10 cellular contexts compared by ENCODE assay signal in genomic region chr22:38802671-38803121, GRCh38. TPM values are rescaled to one million over a fixed set of nuclear protein-coding genes. Genes with fewer than 3 reads are reported as not detected.
DNase-seq lines count a peak whose midpoint lies in the region; ATAC-seq and TF ChIP-seq lines count a peak whose summit lies in the region.
"Had no signal": no experiment of that assay in that cellular context is flagged by ENCODE, and none has a peak within 500 bp of the region (broad histone marks: within the 10 kb centered on the region; RNA-seq: fewer than 3 reads in every experiment).

No MANE protein-coding gene starts in this region.

- peak overlapping the region; percentile 53 for H3K27ac ChIP-seq in PC-9

- H3K27me3 ChIP-seq in PC-9 (ENCODE audit: insufficient read depth, low read depth), result no peaks in the 10 kb centered on the region

- no TSS peak for BruUV-seq in PC-9 (replicated peaks; lab: Mats Ljungman, UMichigan)

- CTCF ChIA-PET in PC-9 (lab: Charles Lee) (interaction anchor here (1.0 to 1.5 kb wide), 4 partner anchors 18 to 179 kb away, joined by 3 to 13 read pairs (median 6); partner anchors contain the start of gene APOBEC3B), T-cell (lab: Charles Lee) (no interaction called here)

- H3K4me3 Mint-ChIP-seq in T-cell (no peak overlapping the region), CD14-positive monocyte (no peak overlapping the region)
- H3K4me3 Mint-ChIP-seq: activated T-cell treated with anti-CD3 and anti-CD28 coated beads, Interleukin-2, amount 50 U/mL, for 72 hours; stimulated activated effector memory CD8-positive, alpha-beta T cell treated with anti-CD3 and anti-CD28 coated beads, Interleukin-12 subunit alpha, Interleukin-12 subunit beta, amount 100 ng/mL, for 72 hours had no signal

- peaks cover 30% of the 10 kb centered on the region for H3F3A ChIP-seq in PC-9 (ENCODE audit: insufficient read depth, low read depth)

- H3K9me3 Mint-ChIP-seq in T-cell, result peaks cover 0 to 8% (median 5%) of the 10 kb centered on the region in 3 donors
- peaks cover 0 to 16% (median 11%) of the 10 kb centered on the region in 7 donors for H3K9me3 Mint-ChIP-seq in CD14-positive monocyte
- H3K9me3 Mint-ChIP-seq: stimulated activated effector memory CD8-positive, alpha-beta T cell treated with anti-CD3 and anti-CD28 coated beads, Interleukin-12 subunit alpha, Interleukin-12 subunit beta, amount 100 ng/mL, for 72 hours had no signal

- no peaks in the 10 kb centered on the region; the same call in 1 of the 2 replicates for H3K9me3 ChIP-seq in PC-9 (ENCODE audit: insufficient read depth, low read depth)

- H3K4me1 ChIP-seq in PC-9 (replicated peaks; ENCODE audit: insufficient read depth), result peaks cover 17% of the 10 kb centered on the region

- POLR2A ChIA-PET in PC-9 (lab: Charles Lee; ENCODE audit: unreplicated experiment), result interaction anchor here (0.5 to 0.7 kb wide), 6 partner anchors 48 to 1466 kb away, joined by 3 to 9 read pairs (median 5); no protein-coding TSS in a partner anchor
- POLR2A ChIA-PET in T-cell (lab: Charles Lee), result interaction anchor here in 1 of 2 donors (0.7 kb wide), 1 partner anchor 1082 kb away, joined by 3 read pairs; no protein-coding TSS in a partner anchor

- DNase-seq in GM04503 (ENCODE audit: low read depth) (peak; percentile 95), PC-9 (peak; percentile 87 to 99), fibroblast of villous mesenchyme (ENCODE audit: low read depth) (peak; percentile 90), posterior vena cava (ENCODE audit: low spot score) (peak; percentile 83), T-cell (no peak), CD14-positive monocyte (ENCODE audit: low spot score) (no peak), Kasumi-1 (lab: John Stamatoyannopoulos, UW) (no peak)
- DNase-seq: activated T-cell treated with anti-CD3 and anti-CD28 coated beads, Interleukin-2, amount 50 U/mL, for 72 hours had no signal

- H3K4me1 Mint-ChIP-seq in T-cell, result peaks cover 12 to 22% (median 14%) of the 10 kb centered on the region in 3 donors
- no peaks in the 10 kb centered on the region for H3K4me1 Mint-ChIP-seq in CD14-positive monocyte

- H3K36me3 ChIP-seq in PC-9 (ENCODE audit: low read depth), result no peaks in the 10 kb centered on the region

- peak overlapping the region; percentile 10; the same call in 1 of the 2 replicates for H2AFZ ChIP-seq in PC-9

- intact Hi-C loops in PC-9 (cut with micrococcal nuclease; ENCODE audit: unreplicated experiment) (loop anchor here (2.0 kb wide), 1 partner anchor 48 kb away; the partner anchor contains the start of gene SUN2), posterior vena cava (cut with DNase I) (no loop called here), CD14-positive monocyte (cut with micrococcal nuclease) (no loop called here)

- no peak overlapping the region; the same call in 1 of the 2 replicates for H3K4me3 ChIP-seq in PC-9
- H3K4me3 ChIP-seq in fibroblast of villous mesenchyme (ENCODE audit: low read depth, low read length), result no peak overlapping the region

- H3K27me3 Mint-ChIP-seq in T-cell (peaks cover 8 to 21% of the 10 kb centered on the region in 2 donors), CD14-positive monocyte (ENCODE audit: low read depth in 3 of 3) (peaks cover 11 to 40% (median 28%) of the 10 kb centered on the region in 3 donors)

- H3K9me2 ChIP-seq in PC-9 (ENCODE audit: insufficient read depth), result no peaks in the 10 kb centered on the region

- TF ChIP-seq CTCF in PC-9 (conservative IDR thresholded peaks at IDR 0.05) (no peak), fibroblast of villous mesenchyme (IDR thresholded peaks at IDR 0.05; ENCODE audit: insufficient read depth, low read depth, low read length) (no peak), CD14-positive monocyte (IDR thresholded peaks at IDR 0.05) (no peak)

- no peaks in the 10 kb centered on the region for H4K20me1 ChIP-seq in PC-9 (ENCODE audit: insufficient read depth)

- H3K27ac Mint-ChIP-seq in T-cell (no peak overlapping the region), CD14-positive monocyte (no peak overlapping the region)
- H3K27ac Mint-ChIP-seq: stimulated activated effector memory CD8-positive, alpha-beta T cell treated with anti-CD3 and anti-CD28 coated beads, Interleukin-12 subunit alpha, Interleukin-12 subunit beta, amount 100 ng/mL, for 72 hours had no signal

- H3K4me2 ChIP-seq in PC-9, result peak overlapping the region; percentile 63

- no peaks in the 10 kb centered on the region for H3K79me2 ChIP-seq in PC-9 (ENCODE audit: low read depth)

- no peaks in the 10 kb centered on the region for H3K36me3 Mint-ChIP-seq in T-cell
- no peaks in the 10 kb centered on the region for H3K36me3 Mint-ChIP-seq in CD14-positive monocyte
- H3K36me3 Mint-ChIP-seq: stimulated activated effector memory CD8-positive, alpha-beta T cell treated with anti-CD3 and anti-CD28 coated beads, Interleukin-12 subunit alpha, Interleukin-12 subunit beta, amount 100 ng/mL, for 72 hours had no signal

- ATAC-seq in HG03108 (IDR thresholded peaks at IDR 0.05; ENCODE audit: unreplicated experiment), result no peak
- ATAC-seq in T-cell (replicated peaks in 1 of 4), result no peak
- ATAC-seq: activated T-cell treated with anti-CD3 and anti-CD28 coated beads, Interleukin-2, amount 50 U/mL, for 72 hours; stimulated activated effector memory CD8-positive, alpha-beta T cell treated with anti-CD3 and anti-CD28 coated beads, Interleukin-12 subunit alpha, Interleukin-12 subunit beta, amount 100 ng/mL, for 72 hours had no signal

RNA-seq across cellular contexts. Expression of gene DNAL4, which starts 8.8 kb away (rescaled TPM):
- 50.3 and 53.0 TPM in 2 replicates for total RNA-seq in PC-9 (2021)
- 10.3 and 11.2 TPM in 2 replicates for total RNA-seq in fibroblast of villous mesenchyme
- total RNA-seq in posterior vena cava, result 1 to 10 TPM; 5.9 to 8.3 TPM
- 10 to 100 TPM in 2 of 5 donors, 1 to 10 TPM in 3; 5.4 to 13.0 (median 8.8) TPM for total RNA-seq in T-cell
- 1 to 10 TPM; 8.9 to 9.3 TPM for polyA plus RNA-seq in CD14-positive monocyte

RNA-seq across cellular contexts. Expression of gene NPTXR, which starts 41.1 kb away (rescaled TPM):
- total RNA-seq in PC-9 (2021) (14.7 and 23.8 TPM in 2 replicates), fibroblast of villous mesenchyme (0.64 and 0.86 TPM in 2 replicates), posterior vena cava (1 to 10 TPM; 8.3 to 8.4 TPM), T-cell (10 to 100 TPM in 2 of 5 donors, 1 to 10 TPM in 3; 4.9 to 13.2 (median 9.1) TPM)
- polyA plus RNA-seq in CD14-positive monocyte, result not detected

RNA-seq across cellular contexts. Expression of gene SUN2, which starts 46.9 kb away (rescaled TPM):
- total RNA-seq in PC-9 (2021) (169 and 220 TPM in 2 replicates), fibroblast of villous mesenchyme (64.3 and 99.9 TPM in 2 replicates), posterior vena cava (100 to 1,000 TPM; 229 to 246 TPM), T-cell (1,000 to 10,000 TPM in 2 of 5 donors, 100 to 1,000 TPM in 3; 526 to 1,075 (median 979) TPM)
- polyA plus RNA-seq in CD14-positive monocyte, result 10 to 100 TPM; 95.8 to 97.8 TPM

Comparison
In these comparisons a context has a peak if more than half of its experiments do, and no peak if none do; other contexts are left out.
1. DNase-seq: peak in GM04503 (single experiment), PC-9 (2 of 2), fibroblast of villous mesenchyme (single experiment) and posterior vena cava (single experiment); none in T-cell (0 of 34), CD14-positive monocyte (single experiment) and Kasumi-1 (0 of 2).